9 cellular contexts compared by ENCODE assay signal in genomic region chr4:177250056-177250696, GRCh38. TPM values are rescaled to one million over a fixed set of nuclear protein-coding genes. Genes with fewer than 3 reads are reported as not detected.
A peak's percentile ranks its signal among the peaks of the same experiment; 100 is the strongest.
DNase-seq lines count a peak whose midpoint lies in the region; ATAC-seq and TF ChIP-seq lines count a peak whose summit lies in the region.
"Had no signal": no experiment of that assay in that cellular context is flagged by ENCODE, and none has a peak within 500 bp of the region (broad histone marks: within the 10 kb centered on the region; RNA-seq: fewer than 3 reads in every experiment).

No MANE protein-coding gene starts in this region.

- ATAC-seq in GM19395 (IDR thresholded peaks at IDR 0.05; ENCODE audit: unreplicated experiment) (peak; percentile 96), HG03432 (IDR thresholded peaks at IDR 0.05; ENCODE audit: unreplicated experiment) (peak; percentile 99)
- peak; percentile 92 for ATAC-seq in stimulated activated naive CD8-positive, alpha-beta T cell treated with anti-CD3 and anti-CD28 coated beads, Interleukin-15, Interleukin-2, amounts not matched to agents 100 U/mL and 50 U/mL, for 24 hours

- intact Hi-C loops in CD4-positive, alpha-beta memory T cell (cut with micrococcal nuclease): loop anchor here (1.0 to 5.0 kb wide), 3 partner anchors 89 to 297 kb away; partner anchors contain the start of gene AGA
- intact Hi-C loops in esophagus squamous epithelium (cut with DNase I): loop anchor here (5.0 to 10.0 kb wide), 2 partner anchors 97 to 295 kb away; no protein-coding TSS in a partner anchor

- H3K27ac ChIP-seq in CD4-positive, alpha-beta memory T cell (ENCODE audit: low read depth, low read length): no peak overlapping the region
- H3K27ac ChIP-seq in OCI-LY3 (ENCODE audit: low read length) (no peak overlapping the region), esophagus squamous epithelium (no peak overlapping the region)
- H3K27ac ChIP-seq: PC-9 had no signal

- TF ChIP-seq POLR2A in esophagus squamous epithelium (IDR thresholded peaks at IDR 0.05): no peak

- no peaks in the 10 kb centered on the region for H3K9me3 ChIP-seq in CD4-positive, alpha-beta memory T cell (ENCODE audit: control insufficient read depth in 1 of 2, low read length in 2 of 2)
- H3K9me3 ChIP-seq in OCI-LY3 (ENCODE audit: insufficient read depth, low read length) (no peaks in the 10 kb centered on the region), esophagus squamous epithelium (no peaks in the 10 kb centered on the region)

- no peak overlapping the region for H3K4me3 ChIP-seq in CD4-positive, alpha-beta memory T cell (ENCODE audit: low read length in 2 of 2)
- peak overlapping the region; percentile 58 for H3K4me3 ChIP-seq in OCI-LY3 (ENCODE audit: low read length)
- H3K4me3 ChIP-seq in esophagus squamous epithelium: no peak overlapping the region
- H3K4me3 ChIP-seq: PC-9 had no signal

- H3K9me3 Mint-ChIP-seq in CD4-positive, alpha-beta memory T cell: peaks cover 0 to 2% (median 0%) of the 10 kb centered on the region in 8 donors
- H3K9me3 Mint-ChIP-seq in nephron: no peaks in the 10 kb centered on the region

- no peaks in the 10 kb centered on the region for H3K36me3 Mint-ChIP-seq in CD4-positive, alpha-beta memory T cell
- H3K36me3 Mint-ChIP-seq in nephron (ENCODE audit: low read depth): no peaks in the 10 kb centered on the region

- whole genome bisulfite sequencing in esophagus squamous epithelium, 2 donors: 15 to 20% methylated on average over 15 of the region's 15 CpGs

- H2AFZ ChIP-seq in OCI-LY3 (ENCODE audit: low read depth, low read length): peak overlapping the region; percentile 75
- H2AFZ ChIP-seq: PC-9 had no signal

- peak; percentile 100 for TF ChIP-seq CTCF in OCI-LY3 (IDR thresholded peaks at IDR 0.05; ENCODE audit: low read depth, low read length)
- peak; percentile 33 to 95 (median 86) for TF ChIP-seq CTCF in esophagus squamous epithelium (IDR thresholded peaks at IDR 0.05)
- peak; percentile 88 to 94 (median 93) for TF ChIP-seq CTCF in nephron (IDR thresholded peaks at IDR 0.05; ENCODE audit: unreplicated experiment in 3 of 3)

- no peaks in the 10 kb centered on the region for H3K36me3 ChIP-seq in CD4-positive, alpha-beta memory T cell (ENCODE audit: insufficient read depth, low read length)
- H3K36me3 ChIP-seq in OCI-LY3 (replicated peaks; ENCODE audit: low read depth, low read length) (no peaks in the 10 kb centered on the region), esophagus squamous epithelium (no peaks in the 10 kb centered on the region)

- H4K20me1 ChIP-seq in OCI-LY3 (ENCODE audit: insufficient read depth, low read length): no peaks in the 10 kb centered on the region

- CTCF ChIA-PET in CD4-positive, alpha-beta memory T cell (lab: Charles Lee; ENCODE audit: partially characterized antibody): interaction anchor here (0.6 to 4.7 kb wide), 30 partner anchors 8 to 389 kb away, joined by 3 to 108 read pairs (median 4); partner anchors contain the start of genes AGA and NEIL3

- no peak overlapping the region for H3K9ac ChIP-seq in OCI-LY3 (ENCODE audit: low read length)

- no peaks in the 10 kb centered on the region for H3K79me2 ChIP-seq in OCI-LY3 (ENCODE audit: low read length)

- peaks cover 9 to 13% (median 11%) of the 10 kb centered on the region in 4 donors for H3K4me1 Mint-ChIP-seq in CD4-positive, alpha-beta memory T cell
- H3K4me1 Mint-ChIP-seq in nephron: no peaks in the 10 kb centered on the region

- H3K27me3 Mint-ChIP-seq in CD4-positive, alpha-beta memory T cell: peaks cover 4 to 7% of the 10 kb centered on the region in 2 donors
- H3K27me3 Mint-ChIP-seq in nephron (ENCODE audit: low read depth): peaks cover 6% of the 10 kb centered on the region

- H3K27me3 ChIP-seq in CD4-positive, alpha-beta memory T cell (ENCODE audit: insufficient read depth, low read length): no peaks in the 10 kb centered on the region
- peaks cover 13% of the 10 kb centered on the region for H3K27me3 ChIP-seq in OCI-LY3 (ENCODE audit: low read depth, low read length)
- H3K27me3 ChIP-seq in esophagus squamous epithelium: peaks cover 0 to 9% (median 0%) of the 10 kb centered on the region in 4 donors

- H3K4me1 ChIP-seq in CD4-positive, alpha-beta memory T cell (ENCODE audit: insufficient read depth, low read length): peaks cover 10% of the 10 kb centered on the region
- H3K4me1 ChIP-seq in OCI-LY3 (ENCODE audit: low read length) (peaks cover 16% of the 10 kb centered on the region; the same call in 1 of the 2 replicates), esophagus squamous epithelium (peaks cover 0 to 13% (median 8%) of the 10 kb centered on the region in 3 donors)

- POLR2A ChIA-PET in CD4-positive, alpha-beta memory T cell (lab: Charles Lee; ENCODE audit: partially characterized antibody): interaction anchor here (0.6 to 1.9 kb wide), 3 partner anchors 59 to 192 kb away, joined by 3 to 9 read pairs (median 3); partner anchors contain the start of gene AGA

- peak overlapping the region; percentile 74 for H3K4me2 ChIP-seq in OCI-LY3 (ENCODE audit: low read length)
- H3K4me2 ChIP-seq: PC-9 had no signal

- H3K27ac Mint-ChIP-seq in CD4-positive, alpha-beta memory T cell: no peak overlapping the region
- H3K27ac Mint-ChIP-seq in nephron: no peak overlapping the region

- DNase-seq in CD4-positive, alpha-beta memory T cell: peak; percentile 49 to 68 (median 62)
- peak; percentile 58 for DNase-seq in activated T-cell treated with anti-CD3 and anti-CD28 coated beads for 48 hours (ENCODE audit: low read depth)
- DNase-seq in esophagus squamous epithelium (lab: John Stamatoyannopoulos, UW): no peak
- DNase-seq in stimulated activated naive CD8-positive, alpha-beta T cell treated with anti-CD3 and anti-CD28 coated beads, Interleukin-15, Interleukin-2, amounts not matched to agents 100 U/mL and 50 U/mL, for 24 hours: peak; percentile 70

- peak overlapping the region in 3 of 8 donors; percentile 7 to 77 (median 48) for H3K4me3 Mint-ChIP-seq in CD4-positive, alpha-beta memory T cell
- no peak overlapping the region for H3K4me3 Mint-ChIP-seq in nephron

RNA-seq across cellular contexts. Expression of gene NEIL3, which starts 59.5 kb away (rescaled TPM):
- under 1 TPM; 0.15 to 0.17 TPM for total RNA-seq in CD4-positive, alpha-beta memory T cell
- polyA plus RNA-seq in CD4-positive, alpha-beta memory T cell: under 1 TPM in 1 of 2 donors, not detected in 1; 0.10 TPM
- total RNA-seq in esophagus squamous epithelium: 1 to 10 TPM; 2.1 to 8.3 (median 3.4) TPM
